22 cellular contexts compared by ENCODE assay signal in genomic region chr7:55080000-55080629, GRCh38.
"Had no signal": no experiment of that assay in that cellular context is flagged by ENCODE, and none has a peak within 500 bp of the region (broad histone marks: within the 10 kb centered on the region; RNA-seq: fewer than 3 reads in every experiment).

No MANE protein-coding gene starts in this region.

- H3K27ac Mint-ChIP-seq: activated T-helper 17 cell treated with anti-CD3 and anti-CD28 coated beads, Interleukin-2, amount 50 U/mL, for 72 hours; effector memory CD8-positive, alpha-beta T cell; natural killer cell treated with Interleukin-12 subunit alpha and Interleukin-12 subunit beta and Interleukin-15 and Interleukin-18, amount 100 ng/mL, for 72 hours; T-cell had no signal

- DNase-seq: activated CD4-positive, alpha-beta T cell treated with anti-CD3 and anti-CD28 coated beads, Interleukin-2, amount 50 U/mL, for 4 hours; activated naive CD4-positive, alpha-beta T cell treated with Interleukin-2 at 50 U/mL for 16 hours; anterior cingulate cortex; cerebellar nuclear complex; dermis blood vessel endothelial cell; effector memory CD8-positive, alpha-beta T cell; erythroblast; hypothalamus; left ventricle myocardium superior; mesendoderm; nucleus accumbens; small intestine; stimulated activated CD4-positive, alpha-beta T cell treated with anti-CD3 and anti-CD28 coated beads, Interleukin-4, amount 100 ng/mL, for 4 hours; stimulated activated CD8-positive, alpha-beta memory T cell treated with anti-CD3 and anti-CD28 coated beads, Interleukin-4, amount 100 ng/mL, for 48 hours; stimulated activated naive CD8-positive, alpha-beta T cell treated with anti-CD3 and anti-CD28 coated beads, Interleukin-15, Interleukin-2, amounts not matched to agents 100 U/mL and 50 U/mL, for 24 hours; T-cell; T-helper 9 cell had no signal

- H3K9me3 ChIP-seq: breast epithelium, right atrium auricular region had no signal

- FAIRE-seq: small intestine had no signal

- H3K4me3 ChIP-seq: breast epithelium, right atrium auricular region had no signal

- H3K9me3 Mint-ChIP-seq: activated T-helper 17 cell treated with anti-CD3 and anti-CD28 coated beads, Interleukin-2, amount 50 U/mL, for 72 hours; effector memory CD8-positive, alpha-beta T cell; natural killer cell treated with Interleukin-12 subunit alpha and Interleukin-12 subunit beta and Interleukin-15 and Interleukin-18, amount 100 ng/mL, for 72 hours; T-cell had no signal

- H3K4me3 Mint-ChIP-seq: activated T-helper 17 cell treated with anti-CD3 and anti-CD28 coated beads, Interleukin-2, amount 50 U/mL, for 72 hours; effector memory CD8-positive, alpha-beta T cell; natural killer cell treated with Interleukin-12 subunit alpha and Interleukin-12 subunit beta and Interleukin-15 and Interleukin-18, amount 100 ng/mL, for 72 hours; T-cell had no signal

- H3K36me3 Mint-ChIP-seq: natural killer cell treated with Interleukin-12 subunit alpha and Interleukin-12 subunit beta and Interleukin-15 and Interleukin-18, amount 100 ng/mL, for 72 hours; T-cell had no signal

- H3K27me3 ChIP-seq: breast epithelium, right atrium auricular region had no signal

- H3K36me3 ChIP-seq: breast epithelium, right atrium auricular region had no signal

- H3K27ac ChIP-seq: right atrium auricular region had no signal

- H3K4me1 Mint-ChIP-seq: activated T-helper 17 cell treated with anti-CD3 and anti-CD28 coated beads, Interleukin-2, amount 50 U/mL, for 72 hours; T-cell had no signal

- ATAC-seq: activated CD4-positive, CD25-positive, alpha-beta regulatory T cell treated with anti-CD3 and anti-CD28 coated beads, Interleukin-2, amount 50 U/mL, for 24 hours; activated T-helper 17 cell treated with anti-CD3 and anti-CD28 coated beads, Interleukin-2, amount 50 U/mL, for 72 hours; effector memory CD8-positive, alpha-beta T cell; left ventricle myocardium superior; natural killer cell treated with Interleukin-12 subunit alpha and Interleukin-12 subunit beta and Interleukin-15 and Interleukin-18, amount 100 ng/mL, for 72 hours; stimulated activated naive CD8-positive, alpha-beta T cell treated with anti-CD3 and anti-CD28 coated beads, Interleukin-15, Interleukin-2, amounts not matched to agents 100 U/mL and 50 U/mL, for 24 hours; T-cell had no signal
